Comparison of ENCODE assay signal across 8 cellular contexts in the genomic region with DNA sequence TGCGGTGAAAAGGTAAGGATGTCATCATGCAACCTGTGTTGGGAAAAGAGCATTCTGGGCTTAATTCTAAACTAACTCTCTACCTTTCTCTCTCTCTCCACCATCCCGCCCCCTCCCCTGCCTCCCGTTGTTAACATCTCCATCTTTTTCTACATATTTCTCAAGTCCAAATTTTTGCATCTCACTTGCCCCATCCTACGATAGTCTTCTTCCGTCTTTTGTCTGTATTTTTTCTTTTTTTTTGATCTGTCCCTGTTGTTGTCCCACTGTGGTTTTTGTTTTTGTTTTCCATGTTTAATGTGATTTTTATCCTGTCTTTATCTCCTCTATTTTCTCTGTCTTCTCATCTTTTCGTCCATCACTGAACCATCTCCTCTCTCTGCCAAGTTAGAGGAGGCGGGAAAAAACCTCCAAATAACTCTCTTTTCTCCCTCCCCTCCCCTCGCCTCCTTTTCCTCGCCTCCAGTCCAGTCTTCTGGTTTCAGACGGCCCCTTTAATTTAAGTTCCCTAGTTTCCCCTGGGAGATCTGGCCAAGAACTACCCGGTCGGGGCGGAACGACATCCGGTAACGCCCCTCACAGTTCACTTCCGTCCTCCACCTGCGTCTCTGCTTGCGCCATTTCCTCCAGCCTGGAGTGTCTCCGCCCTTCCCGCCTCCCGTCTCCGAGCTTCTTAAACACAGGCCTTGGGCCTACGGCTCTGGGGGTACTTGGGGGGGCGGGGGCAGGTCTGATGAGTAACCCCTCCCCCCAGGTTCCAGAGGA. TPM values are rescaled to one million over a fixed set of nuclear protein-coding genes. Genes with fewer than 3 reads are reported as not detected.
DNase-seq lines count a peak whose midpoint lies in the region; ATAC-seq, FAIRE-seq and TF ChIP-seq lines count a peak whose summit lies in the region.

A gene with protein sequence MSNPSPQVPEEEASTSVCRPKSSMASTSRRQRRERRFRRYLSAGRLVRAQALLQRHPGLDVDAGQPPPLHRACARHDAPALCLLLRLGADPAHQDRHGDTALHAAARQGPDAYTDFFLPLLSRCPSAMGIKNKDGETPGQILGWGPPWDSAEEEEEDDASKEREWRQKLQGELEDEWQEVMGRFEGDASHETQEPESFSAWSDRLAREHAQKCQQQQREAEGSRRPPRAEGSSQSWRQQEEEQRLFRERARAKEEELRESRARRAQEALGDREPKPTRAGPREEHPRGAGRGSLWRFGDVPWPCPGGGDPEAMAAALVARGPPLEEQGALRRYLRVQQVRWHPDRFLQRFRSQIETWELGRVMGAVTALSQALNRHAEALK (plus strand): TSS at position 647 of the 765 bp plus-strand sequence. CDS start 87 bp downstream, at position 734.

- intact Hi-C loops in CD4-positive, alpha-beta memory T cell (cut with micrococcal nuclease), result loop anchor here (1.0 to 5.0 kb wide), 10 partner anchors 33 to 410 kb away; a partner anchor contains a TSS
- intact Hi-C loops in endothelial cell of umbilical vein (cut with micrococcal nuclease), result loop anchor here (1.0 to 10.0 kb wide), 13 partner anchors 13 to 406 kb away; a partner anchor contains a TSS

- peak within 1 kb of the TSS; percentile 87 for H3K4me2 ChIP-seq in endothelial cell of umbilical vein (ENCODE audit: insufficient read depth, low read length)

- POLR2A ChIA-PET in CD4-positive, alpha-beta memory T cell (lab: Charles Lee; ENCODE audit: partially characterized antibody), result interaction anchor here (0.6 to 52.5 kb wide), 11 partner anchors 9 to 118 kb away, joined by 3 to 3597 read pairs (median 3); a partner anchor contains a TSS
- POLR2A ChIA-PET in endothelial cell of umbilical vein (lab: Charles Lee), result interaction anchor here (0.6 to 0.9 kb wide), 3 partner anchors 19 to 127 kb away, joined by 3 to 5 read pairs (median 5); no protein-coding TSS in a partner anchor

- H3K4me1 Mint-ChIP-seq in CD4-positive, alpha-beta memory T cell, result peaks cover 24 to 49% (median 36%) of the 10 kb centered on the region in 4 donors

- no TSS peak for BruUV-seq in endothelial cell of umbilical vein (replicated peaks; lab: Mats Ljungman, UMichigan)

- H3K4me1 ChIP-seq in CD4-positive, alpha-beta memory T cell (ENCODE audit: insufficient read depth, low read length), result peaks cover 45% of the 10 kb centered on the region
- H3K4me1 ChIP-seq in endothelial cell of umbilical vein (ENCODE audit: control insufficient read depth, extremely low read depth, insufficient read depth, low read length), result peaks cover 20% of the 10 kb centered on the region

- peaks cover 0 to 10% of the 10 kb centered on the region in 2 donors for H3K36me3 Mint-ChIP-seq in CD4-positive, alpha-beta memory T cell

- dilution Hi-C loops in endothelial cell of umbilical vein (cut with MboI; ENCODE audit: extremely low pct_ligation_motif_present, low sequenced_read_pairs), result no loop called here

- H3K27me3 Mint-ChIP-seq in CD4-positive, alpha-beta memory T cell, result no peaks in the 10 kb centered on the region

- H3K4me3 Mint-ChIP-seq in CD4-positive, alpha-beta memory T cell, result peak within 1 kb of the TSS; percentile 85 to 93 (median 88)

- peak within 1 kb of the TSS; percentile 43 for H2AFZ ChIP-seq in endothelial cell of umbilical vein (ENCODE audit: low read depth, low read length)

- no peaks in the 10 kb centered on the region for H3K9me3 ChIP-seq in CD4-positive, alpha-beta memory T cell (ENCODE audit: control insufficient read depth in 1 of 2, low read length in 2 of 2)
- H3K9me3 ChIP-seq in endothelial cell of umbilical vein (replicated peaks; ENCODE audit: control insufficient read depth, insufficient read depth, low read length), result no peaks in the 10 kb centered on the region

- no peaks in the 10 kb centered on the region for H3K9me3 Mint-ChIP-seq in CD4-positive, alpha-beta memory T cell

- peak within 1 kb of the TSS; percentile 55 to 79 for H3K4me3 ChIP-seq in CD4-positive, alpha-beta memory T cell (ENCODE audit: low read length in 2 of 2)
- H3K4me3 ChIP-seq in endothelial cell of umbilical vein (replicated peaks in 1 of 3; ENCODE audit: insufficient read depth in 1 of 3, low read depth in 1 of 3, low read length in 3 of 3), result peak within 1 kb of the TSS; percentile 31 to 55 (median 34)

- no peaks in the 10 kb centered on the region for H3K9me1 ChIP-seq in endothelial cell of umbilical vein (replicated peaks; ENCODE audit: control insufficient read depth, extremely low read depth, insufficient read depth, low read length)

- peak within 1 kb of the TSS; percentile 93 to 99 (median 97) for H3K27ac Mint-ChIP-seq in CD4-positive, alpha-beta memory T cell

- peak; percentile 83 to 91 (median 85) for DNase-seq in CD4-positive, alpha-beta memory T cell
- DNase-seq in HuH-7.5 (ENCODE audit: low spot score) (peak; percentile 71), OCI-M1 (lab: John Stamatoyannopoulos, UW) (peak; percentile 99), activated T-cell treated with anti-CD3 and anti-CD28 coated beads for 1 hour (ENCODE audit: low read depth) (peak; percentile 79), endothelial cell of umbilical vein (ENCODE audit: low read depth, low spot score) (peak; percentile 94), midbrain (lab: John Stamatoyannopoulos, UW) (peak; percentile 97)
- peak; percentile 90 to 91 for DNase-seq in stimulated activated CD8-positive, alpha-beta memory T cell treated with anti-CD3 and anti-CD28 coated beads, Interleukin-15, amount 100 ng/mL, for 48 hours (ENCODE audit: low read depth in 2 of 2)

- no peaks in the 10 kb centered on the region for H4K20me1 ChIP-seq in endothelial cell of umbilical vein (replicated peaks; ENCODE audit: control insufficient read depth, extremely low read depth, insufficient read depth, low read length)

- CTCF ChIA-PET in CD4-positive, alpha-beta memory T cell (lab: Charles Lee; ENCODE audit: partially characterized antibody), result interaction anchor here (0.6 to 35.1 kb wide), 12 partner anchors 9 to 405 kb away, joined by 3 to 1152 read pairs (median 5); a partner anchor contains a TSS
- CTCF ChIA-PET in endothelial cell of umbilical vein (lab: Charles Lee), result interaction anchor here (0.9 to 31.0 kb wide), 12 partner anchors 9 to 570 kb away, joined by 3 to 1517 read pairs (median 3); a partner anchor contains a TSS

- peak within 1 kb of the TSS; percentile 96 for H3K9ac ChIP-seq in endothelial cell of umbilical vein (replicated peaks; ENCODE audit: extremely low read depth, insufficient read depth, low read length)

- H3K36me3 ChIP-seq in CD4-positive, alpha-beta memory T cell (ENCODE audit: insufficient read depth, low read length), result peaks cover 4% of the 10 kb centered on the region
- H3K36me3 ChIP-seq in endothelial cell of umbilical vein (ENCODE audit: control insufficient read depth in 2 of 2, extremely low read depth in 1 of 2, insufficient read depth in 2 of 2, low read length in 2 of 2), result no peaks in the 10 kb centered on the region

- H3K79me2 ChIP-seq in endothelial cell of umbilical vein (ENCODE audit: control insufficient read depth, insufficient read depth, low read length), result peaks cover 7% of the 10 kb centered on the region

- H3K27me3 ChIP-seq in CD4-positive, alpha-beta memory T cell (ENCODE audit: insufficient read depth, low read length), result no peaks in the 10 kb centered on the region
- no peaks in the 10 kb centered on the region for H3K27me3 ChIP-seq in endothelial cell of umbilical vein (ENCODE audit: control insufficient read depth in 2 of 2, insufficient read depth in 2 of 2, low read length in 2 of 2)

- H3K27ac ChIP-seq in CD4-positive, alpha-beta memory T cell (ENCODE audit: low read depth, low read length), result peak within 1 kb of the TSS; percentile 85
- peak within 1 kb of the TSS; percentile 87 for H3K27ac ChIP-seq in endothelial cell of umbilical vein (ENCODE audit: insufficient read depth, low read depth, low read length)

- ATAC-seq in GM21367 (IDR thresholded peaks at IDR 0.05; ENCODE audit: unreplicated experiment), result peak; percentile 42

- peak; percentile 92 for FAIRE-seq in endothelial cell of umbilical vein (lab: Jason Lieb, UNC)

- TF ChIP-seq CTCF in endothelial cell of umbilical vein (IDR thresholded peaks at IDR 0.05; ENCODE audit: extremely low read depth in 1 of 2, insufficient read depth in 1 of 2, low read depth in 1 of 2, low read length in 2 of 2), result no peak

- peak; percentile 55 for TF ChIP-seq POLR2A in endothelial cell of umbilical vein (IDR thresholded peaks at IDR 0.05; ENCODE audit: low read depth, low read length)

TF ChIP-seq in endothelial cell of umbilical vein, 7 proteins besides CTCF, POLR2A, EP300 and RAD21:
- peak; percentile 74 for TF ChIP-seq POLR2AphosphoS5 (IDR thresholded peaks at IDR 0.05; ENCODE audit: insufficient read depth, low read depth, low read length)
- TF ChIP-seq, protein P1, sequence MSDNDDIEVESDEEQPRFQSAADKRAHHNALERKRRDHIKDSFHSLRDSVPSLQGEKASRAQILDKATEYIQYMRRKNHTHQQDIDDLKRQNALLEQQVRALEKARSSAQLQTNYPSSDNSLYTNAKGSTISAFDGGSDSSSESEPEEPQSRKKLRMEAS (IDR thresholded peaks at IDR 0.05; ENCODE audit: insufficient read depth, insufficient read length), result no peak

RNA-seq across cellular contexts. Expression of the gene that starts here (rescaled TPM):
- total RNA-seq in CD4-positive, alpha-beta memory T cell, result 10 to 100 TPM in 1 of 2 experiments, 1 to 10 TPM in 1; 9.8 to 13.3 TPM
- 1 to 10 TPM; 5.7 to 7.4 TPM for polyA plus RNA-seq in CD4-positive, alpha-beta memory T cell
- 14.6 and 15.5 TPM in 2 replicates for total RNA-seq in endothelial cell of umbilical vein
- 9.9 and 14.2 TPM in 2 replicates for polyA plus RNA-seq in endothelial cell of umbilical vein
- 7.1 and 11.2 TPM in 2 replicates for polyA plus RNA-seq in endothelial cell of umbilical vein (2011; cell fraction: cytosol; rRNA removed)
- 8.1 and 8.5 TPM in 2 replicates for polyA plus RNA-seq in endothelial cell of umbilical vein (2011; cell fraction: nucleus; rRNA removed)
- 8.4 and 10.2 TPM in 2 replicates for polyA plus RNA-seq in endothelial cell of umbilical vein (2012)
- 5.2 TPM in 2 replicates for polyA minus RNA-seq in endothelial cell of umbilical vein
- 13.5 TPM for polyA minus RNA-seq in endothelial cell of umbilical vein (2011; cell fraction: cytosol; rRNA and poly(A)+ RNA removed)
- polyA minus RNA-seq in endothelial cell of umbilical vein (2011; cell fraction: nucleus; rRNA and poly(A)+ RNA removed), result 2.8 and 9.3 TPM in 2 replicates

Comparison
In these comparisons a context has a peak if more than half of its experiments do, and no peak if none do; other contexts are left out.
1. Peak in every context shown above with its lines: DNase-seq, ATAC-seq, H3K4me3 ChIP-seq and H3K27ac ChIP-seq.